8 cellular contexts compared by ENCODE assay signal in the genomic region with DNA sequence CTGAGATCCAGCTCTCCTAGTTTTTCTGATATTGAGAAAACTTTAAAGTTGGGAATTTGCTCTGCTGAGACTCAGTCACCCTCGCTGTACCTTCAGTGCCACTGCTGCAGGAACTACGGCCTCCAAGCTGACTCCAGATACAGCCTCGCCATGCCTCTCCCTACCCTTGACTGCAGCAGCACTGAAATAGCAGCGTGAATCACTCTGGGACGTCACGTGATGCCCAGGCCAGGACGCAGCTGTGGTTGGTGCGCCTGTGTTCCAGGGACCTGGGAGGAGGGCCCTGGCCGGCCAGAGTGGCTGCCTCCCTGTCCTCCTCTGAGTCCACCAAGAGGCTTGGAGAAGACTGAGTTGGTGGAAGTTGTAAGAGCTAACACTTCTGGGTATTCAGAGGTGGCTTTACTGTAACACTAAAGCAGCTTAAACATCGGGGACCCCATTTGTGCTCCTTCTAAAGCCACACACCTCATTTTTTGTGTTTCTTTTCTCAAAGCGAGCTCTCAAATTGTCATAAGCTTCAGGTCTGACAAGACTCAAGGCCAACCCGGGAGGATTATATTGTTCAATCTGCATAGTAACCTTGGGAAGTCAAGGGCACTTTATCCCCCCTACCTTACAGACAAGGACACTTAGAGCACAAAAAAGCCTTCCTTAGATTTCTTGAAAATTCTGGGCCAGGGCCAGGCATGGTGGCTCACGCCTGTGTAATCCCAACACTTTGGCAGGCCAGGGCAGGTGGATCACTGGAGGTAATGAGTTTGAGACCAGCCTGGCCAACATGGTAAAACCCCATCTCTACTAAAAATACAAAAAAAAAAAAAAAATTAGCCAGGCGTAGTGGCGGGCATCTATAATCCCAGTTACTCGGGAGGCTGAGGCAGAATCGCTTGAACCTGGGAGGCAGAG. TPM values are rescaled to one million over a fixed set of nuclear protein-coding genes. Genes with fewer than 3 reads are reported as not detected.
A peak's percentile ranks its signal among the peaks of the same experiment; 100 is the strongest.
DNase-seq lines count a peak whose midpoint lies in the region; ATAC-seq and TF ChIP-seq lines count a peak whose summit lies in the region.

No MANE protein-coding gene starts in this region.

- H3K9me3 ChIP-seq in Caco-2 (no peaks in the 10 kb centered on the region), Peyer's patch (no peaks in the 10 kb centered on the region), prostate gland (no peaks in the 10 kb centered on the region)

- peaks cover 39% of the 10 kb centered on the region for H3K36me3 Mint-ChIP-seq in Caco-2 (ENCODE audit: insufficient read depth, unreplicated experiment)

- POLR2A ChIA-PET in Caco-2 (lab: Charles Lee), result interaction anchor here (0.6 kb wide), 2 partner anchors 11 to 59 kb away, joined by 3 read pairs; a partner anchor contains a TSS

- H3K27me3 Mint-ChIP-seq in Caco-2 (ENCODE audit: insufficient read depth, unreplicated experiment), result no peaks in the 10 kb centered on the region

- H3K4me1 ChIP-seq in Caco-2 (peaks cover 13% of the 10 kb centered on the region), Peyer's patch (peaks cover 0 to 39% (median 8%) of the 10 kb centered on the region in 4 donors), prostate gland (replicated peaks) (no peaks in the 10 kb centered on the region)

- CTCF ChIA-PET in Caco-2 (lab: Charles Lee), result interaction anchor here (0.9 kb wide), 1 partner anchor 25 kb away, joined by 3 read pairs; a partner anchor contains a TSS

- TF ChIP-seq POLR2A in Peyer's patch (IDR thresholded peaks at IDR 0.05) (peak; percentile 65 to 90), prostate gland (IDR thresholded peaks at IDR 0.05) (peak; percentile 87)

- WGBS in prostate gland, result 41% methylated on average over 17 of the region's 17 CpGs

- H3K4me3 Mint-ChIP-seq in Caco-2 (ENCODE audit: unreplicated experiment), result peak overlapping the region; percentile 40

- BruUV-seq in Caco-2 (replicated peaks; lab: Mats Ljungman, UMichigan), result no TSS peak

- peak overlapping the region; percentile 50 for H3K27ac Mint-ChIP-seq in Caco-2 (ENCODE audit: unreplicated experiment)

- H3K27ac ChIP-seq in Peyer's patch, result peak overlapping the region; percentile 25 to 86 (median 58)
- peak overlapping the region; percentile 59 to 63 for H3K27ac ChIP-seq in prostate gland

- H3K36me3 ChIP-seq in Caco-2 (ENCODE audit: control insufficient read depth, insufficient read depth, low read length) (no peaks in the 10 kb centered on the region), Peyer's patch (no peaks in the 10 kb centered on the region), prostate gland (no peaks in the 10 kb centered on the region)

- ATAC-seq in left cardiac atrium, result peak; percentile 59 to 67
- no peak for ATAC-seq in HG03460 (IDR thresholded peaks at IDR 0.05; ENCODE audit: unreplicated experiment)
- no peak for ATAC-seq in HG03432 (IDR thresholded peaks at IDR 0.05; ENCODE audit: unreplicated experiment)

- H3K4me3 ChIP-seq in Caco-2 (ENCODE audit: low read depth, low read length) (no peak overlapping the region), Peyer's patch (no peak overlapping the region), prostate gland (no peak overlapping the region)

- intact Hi-C loops in Caco-2 (cut with micrococcal nuclease; ENCODE audit: unreplicated experiment), result no loop called here
- intact Hi-C loops in left cardiac atrium (cut with DNase I), result no loop called here
- intact Hi-C loops in prostate gland (cut with DNase I), result no loop called here

- peak; percentile 68 to 82 for DNase-seq in Caco-2
- peak; percentile 87 for DNase-seq in HK-2 (ENCODE audit: unreplicated experiment)
- DNase-seq in Peyer's patch, result peak; percentile 70 to 95 (median 92)
- DNase-seq in amniotic epithelial cell (ENCODE audit: low read depth), result peak; percentile 88
- DNase-seq in left cardiac atrium, result peak; percentile 94
- DNase-seq in prostate gland (ENCODE audit: low spot score), result peak; percentile 81

- TF ChIP-seq CTCF in Caco-2 (IDR thresholded peaks at IDR 0.05; ENCODE audit: insufficient read depth in 1 of 2, low read depth in 1 of 2, low read length in 1 of 2, severe bottlenecking in 1 of 2, unreplicated experiment in 1 of 2) (no peak), Peyer's patch (IDR thresholded peaks at IDR 0.05) (no peak), prostate gland (IDR thresholded peaks at IDR 0.05) (no peak)

- H3K27me3 ChIP-seq in Caco-2 (replicated peaks; ENCODE audit: control insufficient read depth, insufficient read depth, low read length) (no peaks in the 10 kb centered on the region), Peyer's patch (no peaks in the 10 kb centered on the region), prostate gland (replicated peaks; ENCODE audit: insufficient read depth) (no peaks in the 10 kb centered on the region)

- H3K4me1 Mint-ChIP-seq in Caco-2 (ENCODE audit: low read depth, unreplicated experiment), result peaks cover 12% of the 10 kb centered on the region

- no peaks in the 10 kb centered on the region for H3K9me3 Mint-ChIP-seq in Caco-2 (ENCODE audit: unreplicated experiment)

RNA-seq across cellular contexts. Expression of a gene that starts 4.2 kb away (rescaled TPM):
- total RNA-seq in Caco-2 (2022) (293 and 297 TPM in 2 replicates), Peyer's patch (100 to 1,000 TPM in 1 of 4 donors, 10 to 100 TPM in 3; 50.3 to 106 (median 67.0) TPM), left cardiac atrium (100 to 1,000 TPM; 102 to 125 TPM), prostate gland (100 to 1,000 TPM; 104 to 139 TPM)

RNA-seq across cellular contexts. Expression of a gene that starts 15.8 kb away (rescaled TPM):
- total RNA-seq in Caco-2 (2022) (24.0 and 29.6 TPM in 2 replicates), Peyer's patch (10 to 100 TPM; 17.1 to 30.0 (median 29.3) TPM), left cardiac atrium (10 to 100 TPM; 37.9 to 48.0 TPM), prostate gland (10 to 100 TPM; 33.5 to 68.2 TPM)

RNA-seq across cellular contexts. Expression of a gene that starts 24.8 kb away (rescaled TPM):
- total RNA-seq in Caco-2 (2022) (3.3 and 4.3 TPM in 2 replicates), Peyer's patch (10 to 100 TPM; 15.1 to 94.1 (median 23.2) TPM), left cardiac atrium (10 to 100 TPM; 23.8 to 25.8 TPM), prostate gland (10 to 100 TPM in 1 of 2 donors, 1 to 10 TPM in 1; 5.3 to 12.8 TPM)

RNA-seq across cellular contexts. Expression of a gene that starts 44.2 kb away (rescaled TPM):
- total RNA-seq in Caco-2 (2022) (32.1 and 36.8 TPM in 2 replicates), Peyer's patch (10 to 100 TPM; 82.5 to 90.2 (median 87.4) TPM), left cardiac atrium (10 to 100 TPM; 59.6 to 61.2 TPM), prostate gland (10 to 100 TPM; 63.6 to 87.7 TPM)

RNA-seq across cellular contexts. Expression of a gene that starts 44.3 kb away (rescaled TPM):
- total RNA-seq in Caco-2 (2022) (31.9 and 33.4 TPM in 2 replicates), Peyer's patch (100 to 1,000 TPM; 145 to 190 (median 156) TPM), left cardiac atrium (10 to 100 TPM; 58.8 to 82.0 TPM), prostate gland (10 to 100 TPM; 89.5 to 90.8 TPM)

Comparison
In these comparisons a context has a peak if more than half of its experiments do, and no peak if none do; other contexts are left out.
1. ATAC-seq: peak in left cardiac atrium (2 of 2); none in HG03460 (single experiment) and HG03432 (single experiment).
2. Peak in every context shown above with its lines, with median percentiles within 50 percentile points of each other: DNase-seq.